Comparison of ENCODE assay signal across 8 cellular contexts in the genomic region with DNA sequence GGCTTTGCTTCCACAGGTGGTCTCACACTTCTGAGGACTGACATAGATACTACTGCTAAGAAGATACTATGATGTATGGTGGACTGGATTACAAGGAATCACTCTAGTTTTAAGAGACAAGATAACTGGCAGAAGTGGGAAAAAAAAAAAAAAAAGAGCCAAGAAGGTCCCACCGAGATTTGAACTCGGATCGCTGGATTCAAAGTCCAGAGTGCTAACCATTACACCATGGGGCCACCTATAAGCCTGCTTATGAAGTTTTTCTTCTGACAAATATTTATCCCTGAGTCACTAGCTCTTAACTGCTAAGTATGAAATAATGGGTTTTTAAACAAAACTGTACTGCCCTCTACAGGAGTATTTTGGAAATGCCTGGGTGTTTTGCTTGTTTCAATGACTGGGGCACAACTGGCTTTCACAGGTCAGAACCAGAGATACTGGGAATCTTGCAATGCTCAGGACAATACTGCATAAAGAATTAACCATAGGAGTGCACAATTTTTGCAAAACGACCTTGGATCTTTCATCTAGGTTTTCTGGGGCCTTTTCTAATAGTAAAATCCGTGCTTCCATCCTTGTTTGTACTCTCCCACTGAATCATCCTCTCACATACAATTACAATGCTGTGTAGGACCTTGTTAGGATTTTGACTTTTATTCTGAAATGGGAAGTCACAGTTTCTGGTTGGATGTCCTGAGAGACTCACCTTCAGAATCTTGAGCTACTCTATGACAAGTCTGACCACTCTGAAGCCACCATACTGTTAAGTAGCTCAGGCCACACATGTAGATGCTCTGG.
DNase-seq lines count a peak whose midpoint lies in the region; ATAC-seq and TF ChIP-seq lines count a peak whose summit lies in the region.

No MANE protein-coding gene starts in this region.

- no peaks in the 10 kb centered on the region for H3K36me3 Mint-ChIP-seq in activated naive CD4-positive, alpha-beta T cell treated with anti-CD3 and anti-CD28 coated beads, Interleukin-2, amount 10 ng/mL, durations not matched to agents 7 days and 5 days
- no peaks in the 10 kb centered on the region for H3K36me3 Mint-ChIP-seq in glutamatergic neuron (ENCODE audit: unreplicated experiment)

- H3K9me3 ChIP-seq in OCI-LY3 (ENCODE audit: insufficient read depth, low read length) (no peaks in the 10 kb centered on the region), psoas muscle (no peaks in the 10 kb centered on the region)

- H3K4me2 ChIP-seq in KMS-11 (peak overlapping the region; percentile 76; the same call in 1 of the 2 replicates), OCI-LY3 (ENCODE audit: low read length) (peak overlapping the region; percentile 56)

- H3K79me2 ChIP-seq in KMS-11 (ENCODE audit: insufficient read depth, low read depth) (no peaks in the 10 kb centered on the region), OCI-LY3 (ENCODE audit: low read length) (no peaks in the 10 kb centered on the region)

- DNase-seq in DMS153 (lab: John Stamatoyannopoulos, UW) (peak; percentile 88), glutamatergic neuron (no peak), psoas muscle (no peak), occipital lobe (lab: John Stamatoyannopoulos, UW) (no peak)
- DNase-seq in activated naive CD4-positive, alpha-beta T cell treated with anti-CD3 and anti-CD28 coated beads, Interleukin-2, amount 10 ng/mL, durations not matched to agents 7 days and 5 days = peak; percentile 54

- H2AFZ ChIP-seq in KMS-11 (ENCODE audit: low read depth) (peak overlapping the region; percentile 31; the same call in 1 of the 2 replicates), OCI-LY3 (ENCODE audit: low read depth, low read length) (0 out of 2 replicates have a peak overlapping the region, but pooled peaks have one; percentile 65)

- no peak overlapping the region for H3K4me3 ChIP-seq in KMS-11 (IDR thresholded peaks at IDR 0.05; ENCODE audit: insufficient read depth, low read depth, low read length)
- peak overlapping the region; percentile 50 for H3K4me3 ChIP-seq in OCI-LY3 (ENCODE audit: low read length)
- H3K4me3 ChIP-seq in psoas muscle = no peak overlapping the region

- H3K4me3 Mint-ChIP-seq in activated naive CD4-positive, alpha-beta T cell treated with anti-CD3 and anti-CD28 coated beads, Interleukin-2, amount 10 ng/mL, durations not matched to agents 7 days and 5 days = no peak overlapping the region
- no peak overlapping the region for H3K4me3 Mint-ChIP-seq in glutamatergic neuron (ENCODE audit: unreplicated experiment)

- WGBS in psoas muscle, 3 donors = 6 to 9% (median 8%) methylated on average over 5 of the region's 5 CpGs

- peak overlapping the region; percentile 25 for H3K27ac Mint-ChIP-seq in activated naive CD4-positive, alpha-beta T cell treated with anti-CD3 and anti-CD28 coated beads, Interleukin-2, amount 10 ng/mL, durations not matched to agents 7 days and 5 days
- peak overlapping the region; percentile 8 for H3K27ac Mint-ChIP-seq in glutamatergic neuron (ENCODE audit: unreplicated experiment)

- intact Hi-C loops in psoas muscle (cut with DNase I) = loop anchor here in 1 of 2 donors (5.0 kb wide), 1 partner anchor 619 kb away; no protein-coding TSS in a partner anchor

- H4K20me1 ChIP-seq in KMS-11 (ENCODE audit: insufficient read depth) = no peaks in the 10 kb centered on the region
- no peaks in the 10 kb centered on the region for H4K20me1 ChIP-seq in OCI-LY3 (ENCODE audit: insufficient read depth, low read length)

- H3K36me3 ChIP-seq in KMS-11 (ENCODE audit: insufficient read depth) (no peaks in the 10 kb centered on the region), OCI-LY3 (replicated peaks; ENCODE audit: low read depth, low read length) (no peaks in the 10 kb centered on the region), psoas muscle (ENCODE audit: insufficient read depth in 1 of 2, low read depth in 1 of 2) (no peaks in the 10 kb centered on the region)

- H3K27me3 ChIP-seq in KMS-11 (ENCODE audit: insufficient read depth, low read depth) (no peaks in the 10 kb centered on the region), OCI-LY3 (ENCODE audit: low read depth, low read length) (no peaks in the 10 kb centered on the region), psoas muscle (ENCODE audit: insufficient read depth in 3 of 3, low read length in 2 of 3) (peaks cover 0 to 6% (median 0%) of the 10 kb centered on the region in 3 donors)

- H3K9me3 Mint-ChIP-seq in activated naive CD4-positive, alpha-beta T cell treated with anti-CD3 and anti-CD28 coated beads, Interleukin-2, amount 10 ng/mL, durations not matched to agents 7 days and 5 days = no peaks in the 10 kb centered on the region
- H3K9me3 Mint-ChIP-seq in glutamatergic neuron (ENCODE audit: unreplicated experiment) = peaks cover 17% of the 10 kb centered on the region

- H3K27me3 Mint-ChIP-seq in activated naive CD4-positive, alpha-beta T cell treated with anti-CD3 and anti-CD28 coated beads, Interleukin-2, amount 10 ng/mL, durations not matched to agents 7 days and 5 days = peaks cover 12% of the 10 kb centered on the region
- peaks cover 10% of the 10 kb centered on the region for H3K27me3 Mint-ChIP-seq in glutamatergic neuron (ENCODE audit: unreplicated experiment)

- peak overlapping the region; percentile 14; the same call in 1 of the 2 replicates for H3K27ac ChIP-seq in KMS-11
- no peak overlapping the region for H3K27ac ChIP-seq in OCI-LY3 (ENCODE audit: low read length)
- no peak overlapping the region for H3K27ac ChIP-seq in psoas muscle

- TF ChIP-seq CTCF in KMS-11 (conservative IDR thresholded peaks at IDR 0.05; ENCODE audit: low read depth, low read length) = peak; percentile 88
- peak; percentile 62 for TF ChIP-seq CTCF in OCI-LY3 (IDR thresholded peaks at IDR 0.05; ENCODE audit: low read depth, low read length)
- TF ChIP-seq CTCF in glutamatergic neuron (IDR thresholded peaks at IDR 0.05; ENCODE audit: partially characterized antibody, unreplicated experiment) = peak; percentile 86
- TF ChIP-seq CTCF in psoas muscle (IDR thresholded peaks at IDR 0.05) = peak; percentile 74

- peak; percentile 38 for ATAC-seq in GM21381 (IDR thresholded peaks at IDR 0.05; ENCODE audit: unreplicated experiment)
- ATAC-seq in psoas muscle = peak; percentile 73 to 81 (median 78)

- H3K9ac ChIP-seq in KMS-11 (no peak overlapping the region), OCI-LY3 (ENCODE audit: low read length) (peak overlapping the region; percentile 35; the same call in 1 of the 2 replicates)

- H3K4me1 Mint-ChIP-seq in activated naive CD4-positive, alpha-beta T cell treated with anti-CD3 and anti-CD28 coated beads, Interleukin-2, amount 10 ng/mL, durations not matched to agents 7 days and 5 days = peaks cover 42% of the 10 kb centered on the region
- H3K4me1 Mint-ChIP-seq in glutamatergic neuron (ENCODE audit: low read depth, unreplicated experiment) = peaks cover 7% of the 10 kb centered on the region

- H3K4me1 ChIP-seq in KMS-11 (ENCODE audit: low read depth, poor library complexity, severe bottlenecking) = peaks cover 41% of the 10 kb centered on the region
- peaks cover 27% of the 10 kb centered on the region for H3K4me1 ChIP-seq in OCI-LY3 (ENCODE audit: low read length)
- no peaks in the 10 kb centered on the region for H3K4me1 ChIP-seq in psoas muscle

- CTCF ChIA-PET in activated naive CD4-positive, alpha-beta T cell treated with anti-CD3 and anti-CD28 coated beads, Interleukin-2, amount 10 ng/mL, durations not matched to agents 7 days and 5 days (lab: Charles Lee) = interaction anchor here (0.6 to 4.7 kb wide), 16 partner anchors 12 to 1200 kb away, joined by 3 to 53 read pairs (median 4); a partner anchor contains a TSS

Comparison
In these comparisons a context has a peak if more than half of its experiments do, and no peak if none do; other contexts are left out.
1. DNase-seq: peak in DMS153 (single experiment) and activated naive CD4-positive, alpha-beta T cell treated with anti-CD3 and anti-CD28 coated beads, Interleukin-2, amount 10 ng/mL, durations not matched to agents 7 days and 5 days (single experiment); none in glutamatergic neuron (single experiment), psoas muscle (0 of 2) and occipital lobe (single experiment).
2. Peak in every context shown above with its lines, with median percentiles within 50 percentile points of each other: CTCF ChIP-seq.